ENCODE assay signal across 1 cellular context in genomic region chr4:10706236-10706635, GRCh38.
TF ChIP-seq lines count a peak whose summit lies in the region.

No MANE protein-coding gene starts in this region.

TF ChIP-seq in IMR-90, 13 proteins besides CTCF, POLR2A, EP300 and RAD21:
- no peak for TF ChIP-seq ELK1 (IDR thresholded peaks at IDR 0.05; ENCODE audit: borderline replicate concordance, low read depth, low read length)
- no peak for TF ChIP-seq BHLHE40 (IDR thresholded peaks at IDR 0.05; ENCODE audit: low read depth, low read length)
- TF ChIP-seq CEBPB (IDR thresholded peaks at IDR 0.05; ENCODE audit: low read depth, low read length), result no peak
- TF ChIP-seq FOS (IDR thresholded peaks at IDR 0.05; ENCODE audit: low read depth, low read length), result no peak
- no peak for TF ChIP-seq MAZ (IDR thresholded peaks at IDR 0.05; ENCODE audit: borderline replicate concordance, low read depth, low read length)
- no peak for TF ChIP-seq MXI1 (IDR thresholded peaks at IDR 0.05; ENCODE audit: borderline replicate concordance, low read depth, low read length)
- no peak for TF ChIP-seq CHD1 (IDR thresholded peaks at IDR 0.05; ENCODE audit: low read depth, low read length)
- no peak for TF ChIP-seq MAFK (IDR thresholded peaks at IDR 0.05; ENCODE audit: low read depth, low read length)
- no peak for TF ChIP-seq RFX5 (IDR thresholded peaks at IDR 0.05; ENCODE audit: low read depth, low read length)
- TF ChIP-seq RCOR1 (IDR thresholded peaks at IDR 0.05; ENCODE audit: insufficient replicate concordance, low read length), result no peak
- TF ChIP-seq USF2 (IDR thresholded peaks at IDR 0.05; ENCODE audit: low read depth, low read length), result no peak
- TF ChIP-seq NFE2L2 (IDR thresholded peaks at IDR 0.05; ENCODE audit: low read depth, low read length), result no peak
- no peak for TF ChIP-seq SMC3 (IDR thresholded peaks at IDR 0.05; ENCODE audit: low read depth, low read length)
